In the genomic region with DNA sequence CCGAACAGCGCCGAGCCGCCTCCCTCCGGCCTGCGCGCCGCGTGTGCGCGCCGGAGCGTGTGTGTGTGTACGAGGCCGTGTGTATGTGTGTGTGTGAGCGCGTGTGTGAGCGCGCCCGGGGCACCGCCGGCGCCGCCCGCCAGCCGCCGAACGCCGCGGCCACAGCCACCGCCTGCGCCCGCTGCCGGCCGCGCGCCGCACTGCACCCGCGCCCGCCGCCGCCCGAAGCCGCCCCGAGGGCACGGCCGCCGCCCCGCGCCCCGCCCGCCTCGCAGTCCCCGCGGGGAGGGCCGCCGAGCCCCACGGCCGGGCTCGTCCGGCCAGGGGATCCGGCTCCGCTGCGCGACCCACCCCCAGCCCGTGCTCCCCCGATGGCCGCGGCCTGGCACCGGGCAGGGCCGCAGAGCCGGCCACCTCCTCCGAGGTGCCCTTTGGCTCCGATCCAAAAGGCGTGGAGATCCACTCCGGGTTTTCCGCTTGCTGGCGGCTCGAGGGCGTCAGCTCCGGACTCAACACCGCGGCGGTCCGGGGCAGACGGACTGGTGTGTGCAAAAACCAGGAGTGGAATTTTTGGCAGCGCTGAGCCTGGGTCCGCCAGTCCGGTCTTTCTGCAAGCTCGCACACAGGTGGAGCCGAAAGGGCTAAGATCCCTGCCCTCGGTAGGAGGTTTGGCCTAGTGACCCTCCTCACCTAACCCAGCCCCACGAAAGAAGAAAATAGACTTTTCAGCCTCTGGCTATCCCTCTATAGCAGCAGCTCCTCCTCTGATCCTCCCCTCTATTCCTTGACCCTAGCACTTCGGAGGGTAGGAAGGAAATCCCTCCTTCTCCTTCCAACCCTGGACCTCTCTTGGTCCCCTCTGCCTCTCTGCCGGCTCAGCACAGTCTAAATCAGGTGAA, we compare ENCODE assay signal across 8 cellular contexts. TPM values are rescaled to one million over a fixed set of nuclear protein-coding genes. Genes with fewer than 3 reads are reported as not detected.
DNase-seq lines count a peak whose midpoint lies in the region; ATAC-seq and TF ChIP-seq lines count a peak whose summit lies in the region.

A gene with protein sequence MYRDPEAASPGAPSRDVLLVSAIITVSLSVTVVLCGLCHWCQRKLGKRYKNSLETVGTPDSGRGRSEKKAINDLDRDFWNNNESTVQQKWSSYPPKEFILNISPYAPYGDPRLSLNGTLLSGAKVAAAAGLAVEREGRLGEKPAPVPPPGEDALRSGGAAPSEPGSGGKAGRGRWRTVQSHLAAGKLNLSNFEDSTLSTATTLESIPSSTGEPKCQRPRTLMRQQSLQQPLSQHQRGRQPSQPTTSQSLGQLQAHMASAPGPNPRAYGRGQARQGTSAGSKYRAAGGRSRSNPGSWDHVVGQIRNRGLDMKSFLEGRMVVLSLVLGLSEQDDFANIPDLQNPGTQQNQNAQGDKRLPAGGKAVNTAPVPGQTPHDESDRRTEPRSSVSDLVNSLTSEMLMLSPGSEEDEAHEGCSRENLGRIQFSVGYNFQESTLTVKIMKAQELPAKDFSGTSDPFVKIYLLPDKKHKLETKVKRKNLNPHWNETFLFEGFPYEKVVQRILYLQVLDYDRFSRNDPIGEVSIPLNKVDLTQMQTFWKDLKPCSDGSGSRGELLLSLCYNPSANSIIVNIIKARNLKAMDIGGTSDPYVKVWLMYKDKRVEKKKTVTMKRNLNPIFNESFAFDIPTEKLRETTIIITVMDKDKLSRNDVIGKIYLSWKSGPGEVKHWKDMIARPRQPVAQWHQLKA (minus strand): TSS at position 47 of the 899 bp plus-strand sequence. CDS start 256 bp downstream, outside the sequence.

- TF ChIP-seq POLR2A in right lobe of liver (IDR thresholded peaks at IDR 0.05) = peak; percentile 67

- H3K36me3 Mint-ChIP-seq in CD14-positive monocyte = no peaks in the 10 kb centered on the region
- H3K36me3 Mint-ChIP-seq in activated CD4-positive, alpha-beta memory T cell treated with anti-CD3 and anti-CD28 coated beads for 36 hours = no peaks in the 10 kb centered on the region

- peaks cover 0 to 14% (median 0%) of the 10 kb centered on the region in 45 donors for H3K27me3 ChIP-seq in dorsolateral prefrontal cortex
- no peaks in the 10 kb centered on the region for H3K27me3 ChIP-seq in right lobe of liver

- ATAC-seq in GM19455 (IDR thresholded peaks at IDR 0.05; ENCODE audit: unreplicated experiment) (peak; percentile 88), HG03575 (IDR thresholded peaks at IDR 0.05; ENCODE audit: extremely low read depth, insufficient number of reproducible peaks, low FRiP score, unreplicated experiment) (peak; percentile 67), right lobe of liver (peak; percentile 86 to 91 (median 90))

- peak within 1 kb of the TSS; percentile 76 to 82 for H3K4me3 Mint-ChIP-seq in CD14-positive monocyte
- peak within 1 kb of the TSS; percentile 68 for H3K4me3 Mint-ChIP-seq in activated CD4-positive, alpha-beta memory T cell treated with anti-CD3 and anti-CD28 coated beads for 36 hours

- H3K4me1 ChIP-seq in right lobe of liver = peaks cover 0 to 8% (median 1%) of the 10 kb centered on the region in 4 donors

- no peaks in the 10 kb centered on the region for H3K9me3 ChIP-seq in right lobe of liver

- DNase-seq in CD14-positive monocyte (ENCODE audit: low spot score) = peak; percentile 93
- DNase-seq in NCI-H774 (lab: John Stamatoyannopoulos, UW) = peak; percentile 96
- DNase-seq in activated CD4-positive, alpha-beta memory T cell treated with anti-CD3 and anti-CD28 coated beads for 36 hours = peak; percentile 96
- peak; percentile 87 to 95 (median 93) for DNase-seq in dorsolateral prefrontal cortex
- peak; percentile 95 to 97 (median 95) for DNase-seq in right lobe of liver
- DNase-seq in stimulated activated CD4-positive, alpha-beta T cell treated with anti-CD3 and anti-CD28 coated beads, Interleukin-4, amount 100 ng/mL, for 1 hour = peak; percentile 96

- intact Hi-C loops in CD14-positive monocyte (cut with micrococcal nuclease) (no loop called here), dorsolateral prefrontal cortex (cut with DNase I) (loop anchor here (5.0 to 10.0 kb wide), 3 partner anchors 134 to 156 kb away; no protein-coding TSS in a partner anchor), right lobe of liver (cut with DNase I) (no loop called here)
- intact Hi-C loops in activated CD4-positive, alpha-beta memory T cell treated with anti-CD3 and anti-CD28 coated beads for 36 hours (cut with micrococcal nuclease) = no loop called here

- TF ChIP-seq CTCF in CD14-positive monocyte (IDR thresholded peaks at IDR 0.05) = no peak
- peak in 41 of 56 donors; percentile 7 to 61 (median 34) for TF ChIP-seq CTCF in dorsolateral prefrontal cortex (IDR thresholded peaks at IDR 0.05 in 54 of 56, conservative IDR thresholded peaks at IDR 0.05 in 2 of 56; ENCODE audit: low read depth in 1 of 56, partially characterized antibody in 56 of 56)
- TF ChIP-seq CTCF in right lobe of liver (IDR thresholded peaks at IDR 0.05) = peak in 2 of 4 donors; percentile 50 to 54

- H3K27me3 Mint-ChIP-seq in CD14-positive monocyte (ENCODE audit: low read depth in 3 of 3) = peaks cover 54 to 75% (median 58%) of the 10 kb centered on the region in 3 donors
- H3K27me3 Mint-ChIP-seq in activated CD4-positive, alpha-beta memory T cell treated with anti-CD3 and anti-CD28 coated beads for 36 hours = peaks cover 31% of the 10 kb centered on the region

- POLR2A ChIA-PET in activated CD4-positive, alpha-beta memory T cell treated with anti-CD3 and anti-CD28 coated beads for 36 hours (lab: Charles Lee) = no interaction called here

- no peak within 1 kb of the TSS for H3K27ac Mint-ChIP-seq in CD14-positive monocyte
- no peak within 1 kb of the TSS for H3K27ac Mint-ChIP-seq in activated CD4-positive, alpha-beta memory T cell treated with anti-CD3 and anti-CD28 coated beads for 36 hours

- H3K27ac ChIP-seq in dorsolateral prefrontal cortex = peak within 1 kb of the TSS in 51 of 59 donors; percentile 31 to 89 (median 72)
- peak within 1 kb of the TSS in 2 of 3 donors; percentile 40 to 43 for H3K27ac ChIP-seq in right lobe of liver

- CTCF ChIA-PET in activated CD4-positive, alpha-beta memory T cell treated with anti-CD3 and anti-CD28 coated beads for 36 hours (lab: Charles Lee) = interaction anchor here (0.7 to 1.3 kb wide), 8 partner anchors 8 to 159 kb away, joined by 3 to 4 read pairs (median 3); no protein-coding TSS in a partner anchor

- H3K9me3 Mint-ChIP-seq in CD14-positive monocyte = peaks cover 0 to 14% (median 6%) of the 10 kb centered on the region in 7 donors
- H3K9me3 Mint-ChIP-seq in activated CD4-positive, alpha-beta memory T cell treated with anti-CD3 and anti-CD28 coated beads for 36 hours = no peaks in the 10 kb centered on the region

- WGBS in right lobe of liver (ENCODE audit: insufficient coverage, low coverage, low lambda C conversion rate, missing lambda C conversion rate) = under 1% methylated on average over 24 of the region's 96 CpGs

- H3K4me1 Mint-ChIP-seq in CD14-positive monocyte = peaks cover 12% of the 10 kb centered on the region
- peaks cover 14% of the 10 kb centered on the region for H3K4me1 Mint-ChIP-seq in activated CD4-positive, alpha-beta memory T cell treated with anti-CD3 and anti-CD28 coated beads for 36 hours (ENCODE audit: low read depth)

- H3K4me3 ChIP-seq in dorsolateral prefrontal cortex = peak within 1 kb of the TSS; percentile 37 to 77 (median 63)
- peak within 1 kb of the TSS; percentile 31 to 61 (median 49) for H3K4me3 ChIP-seq in right lobe of liver

- no peaks in the 10 kb centered on the region for H3K36me3 ChIP-seq in right lobe of liver

RNA-seq across cellular contexts. Expression of the gene that starts here (rescaled TPM):
- not detected for polyA plus RNA-seq in CD14-positive monocyte
- total RNA-seq in activated CD4-positive, alpha-beta memory T cell treated with anti-CD3 and anti-CD28 coated beads for 36 hours = not detected
- 100 to 1,000 TPM in 115 of 120 experiments, 10 to 100 TPM in 5; 52.2 to 249 (median 173) TPM for total RNA-seq in dorsolateral prefrontal cortex
- 10 to 100 TPM; 13.1 to 70.8 (median 31.6) TPM for total RNA-seq in right lobe of liver

Comparison
In these comparisons a context has a peak if more than half of its experiments do, and no peak if none do; other contexts are left out.
1. Peak in every context shown above with its lines: DNase-seq, ATAC-seq, H3K4me3 ChIP-seq and H3K27ac ChIP-seq.
2. RNA of the gene that starts here (total RNA-seq): 52.2 to 249 TPM in dorsolateral prefrontal cortex and 13.1 to 70.8 TPM in right lobe of liver; not detected in activated CD4-positive, alpha-beta memory T cell treated with anti-CD3 and anti-CD28 coated beads for 36 hours; every median in the first group is over 10 times any median in the second.
3. Peak in DNase-seq in CD14-positive monocyte; RNA of the gene not detected or under 1 TPM.
4. Peak in DNase-seq in activated CD4-positive, alpha-beta memory T cell treated with anti-CD3 and anti-CD28 coated beads for 36 hours; RNA of the gene not detected or under 1 TPM.
5. intact Hi-C loops: an anchor here in dorsolateral prefrontal cortex (5.0 to 10.0 kb wide); none called in CD14-positive monocyte, activated CD4-positive, alpha-beta memory T cell treated with anti-CD3 and anti-CD28 coated beads for 36 hours and right lobe of liver.